8 cellular contexts compared by ENCODE assay signal in genomic region chr11:77091146-77091940, GRCh38. TPM values are rescaled to one million over a fixed set of nuclear protein-coding genes. Genes with fewer than 3 reads are reported as not detected.
DNase-seq lines count a peak whose midpoint lies in the region; ATAC-seq and TF ChIP-seq lines count a peak whose summit lies in the region.

No MANE protein-coding gene starts in this region.

- H3K27ac Mint-ChIP-seq in HFFc6, result no peak overlapping the region
- H3K27ac Mint-ChIP-seq in activated naive CD8-positive, alpha-beta T cell treated with anti-CD3 and anti-CD28 coated beads, Interleukin-2, amount 50 U/mL, for 24 hours, result no peak overlapping the region

- peak; percentile 18 for DNase-seq in GM12864 (ENCODE audit: low read depth)
- DNase-seq in HFFc6, result peak; percentile 67
- DNase-seq in NCI-H1417 (lab: John Stamatoyannopoulos, UW), result peak; percentile 75 to 83 (median 80)
- peak; percentile 39 to 73 (median 62) for DNase-seq in T-helper 1 cell
- peak; percentile 83 for DNase-seq in activated naive CD8-positive, alpha-beta T cell treated with anti-CD3 and anti-CD28 coated beads, Interleukin-2, amount 50 U/mL, for 24 hours
- DNase-seq in left ventricle myocardium inferior, result peak; percentile 81
- peak; percentile 58 for DNase-seq in renal cortical epithelial cell (ENCODE audit: low read depth)

- H3K36me3 Mint-ChIP-seq in HFFc6 (ENCODE audit: low read depth), result no peaks in the 10 kb centered on the region
- no peaks in the 10 kb centered on the region for H3K36me3 Mint-ChIP-seq in activated naive CD8-positive, alpha-beta T cell treated with anti-CD3 and anti-CD28 coated beads, Interleukin-2, amount 50 U/mL, for 24 hours (ENCODE audit: low read depth)

- H3K4me1 ChIP-seq in left ventricle myocardium inferior, result peaks cover 6% of the 10 kb centered on the region

- H3K9me3 Mint-ChIP-seq in HFFc6, result no peaks in the 10 kb centered on the region
- no peaks in the 10 kb centered on the region for H3K9me3 Mint-ChIP-seq in activated naive CD8-positive, alpha-beta T cell treated with anti-CD3 and anti-CD28 coated beads, Interleukin-2, amount 50 U/mL, for 24 hours

- H3K4me1 Mint-ChIP-seq in HFFc6 (ENCODE audit: low read depth), result peaks cover 6% of the 10 kb centered on the region; the same call in 1 of the 2 replicates
- peaks cover 2% of the 10 kb centered on the region for H3K4me1 Mint-ChIP-seq in activated naive CD8-positive, alpha-beta T cell treated with anti-CD3 and anti-CD28 coated beads, Interleukin-2, amount 50 U/mL, for 24 hours

- H3K27me3 ChIP-seq in left ventricle myocardium inferior (ENCODE audit: low read depth), result no peaks in the 10 kb centered on the region

- ATAC-seq in activated naive CD8-positive, alpha-beta T cell treated with anti-CD3 and anti-CD28 coated beads, Interleukin-2, amount 50 U/mL, for 24 hours, result peak; percentile 82
- ATAC-seq in HG02970 (IDR thresholded peaks at IDR 0.05; ENCODE audit: low FRiP score, unreplicated experiment), result no peak

- intact Hi-C loops in left ventricle myocardium inferior (cut with micrococcal nuclease), result no loop called here

- no peaks in the 10 kb centered on the region for H3K27me3 Mint-ChIP-seq in HFFc6 (ENCODE audit: insufficient read depth)
- no peaks in the 10 kb centered on the region for H3K27me3 Mint-ChIP-seq in activated naive CD8-positive, alpha-beta T cell treated with anti-CD3 and anti-CD28 coated beads, Interleukin-2, amount 50 U/mL, for 24 hours

- no peaks in the 10 kb centered on the region for H3K36me3 ChIP-seq in left ventricle myocardium inferior

- TF ChIP-seq CTCF in GM12864 (IDR thresholded peaks at IDR 0.05; ENCODE audit: low read depth, low read length, missing control alignments) (peak; percentile 92), HFFc6 (IDR thresholded peaks at IDR 0.05) (peak; percentile 94), left ventricle myocardium inferior (IDR thresholded peaks at IDR 0.05; ENCODE audit: borderline replicate concordance) (peak; percentile 94)

- no peak overlapping the region for H3K4me3 Mint-ChIP-seq in HFFc6
- no peak overlapping the region for H3K4me3 Mint-ChIP-seq in activated naive CD8-positive, alpha-beta T cell treated with anti-CD3 and anti-CD28 coated beads, Interleukin-2, amount 50 U/mL, for 24 hours

- no peaks in the 10 kb centered on the region for H3K9me3 ChIP-seq in left ventricle myocardium inferior (replicated peaks)

- H3K4me3 ChIP-seq in GM12864 (ENCODE audit: low read depth, low read length), result no peak overlapping the region
- no peak overlapping the region for H3K4me3 ChIP-seq in left ventricle myocardium inferior

- no peak overlapping the region for H3K27ac ChIP-seq in left ventricle myocardium inferior (replicated peaks)

RNA-seq across cellular contexts. Expression of gene OMP, which starts 11.3 kb away (rescaled TPM):
- total RNA-seq in HFFc6 (2021; fragmentation: NEBNext Ultra II Directional; extraction: Animal tissue kit (Norgen Biotek cat#: 25700)), result under 1 TPM in 1 of 6 experiments, not detected in 5; 0.77 TPM
- total RNA-seq in left ventricle myocardium inferior, result not detected
- 0.50 TPM in 1 of 2 replicates, not detected in the other for total RNA-seq in renal cortical epithelial cell

RNA-seq across cellular contexts. Expression of gene CAPN5, which starts 24.6 kb away (rescaled TPM):
- 10 to 100 TPM; 20.7 to 32.7 (median 29.0) TPM for total RNA-seq in HFFc6 (2021; fragmentation: NEBNext Ultra II Directional; extraction: Animal tissue kit (Norgen Biotek cat#: 25700))
- total RNA-seq in left ventricle myocardium inferior (2.3 TPM), renal cortical epithelial cell (3.8 and 19.4 TPM in 2 replicates)

RNA-seq across cellular contexts. Expression of gene MYO7A, which starts 36.7 kb away (rescaled TPM):
- total RNA-seq in HFFc6 (2021; fragmentation: NEBNext Ultra II Directional; extraction: Animal tissue kit (Norgen Biotek cat#: 25700)), result under 1 TPM in 2 of 6 experiments, not detected in 4; 0.05 to 0.09 TPM
- 3.2 TPM for total RNA-seq in left ventricle myocardium inferior
- 0.35 and 1.2 TPM in 2 replicates for total RNA-seq in renal cortical epithelial cell

RNA-seq across cellular contexts. Expression of gene B3GNT6, which starts 57.1 kb away (rescaled TPM):
- total RNA-seq in HFFc6 (2021; fragmentation: NEBNext Ultra II Directional; extraction: Animal tissue kit (Norgen Biotek cat#: 25700)), result not detected
- total RNA-seq in left ventricle myocardium inferior (not detected), renal cortical epithelial cell (not detected in 2 replicates)

Comparison
In these comparisons a context has a peak if more than half of its experiments do, and no peak if none do; other contexts are left out.
1. DNase-seq: peak in every context shown above with its lines; median percentile 83 in activated naive CD8-positive, alpha-beta T cell treated with anti-CD3 and anti-CD28 coated beads, Interleukin-2, amount 50 U/mL, for 24 hours; 81 in left ventricle myocardium inferior; 80 in NCI-H1417; 67 in HFFc6; 62 in T-helper 1 cell; 58 in renal cortical epithelial cell; 18 in GM12864.